ENCODE assay signal across 1 cellular context in genomic region chr19:6372594-6373095, GRCh38.
TF ChIP-seq lines count a peak whose summit lies in the region.

A gene with protein sequence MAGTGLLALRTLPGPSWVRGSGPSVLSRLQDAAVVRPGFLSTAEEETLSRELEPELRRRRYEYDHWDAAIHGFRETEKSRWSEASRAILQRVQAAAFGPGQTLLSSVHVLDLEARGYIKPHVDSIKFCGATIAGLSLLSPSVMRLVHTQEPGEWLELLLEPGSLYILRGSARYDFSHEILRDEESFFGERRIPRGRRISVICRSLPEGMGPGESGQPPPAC (plus strand): TSS chr19:6372794. CDS start chr19:6372821, 27 bp downstream.

TF ChIP-seq in HepG2, 621 proteins besides CTCF, POLR2A, EP300 and RAD21 (continued from another document and continues in another):
- no peak for TF ChIP-seq ZFYVE20 (CRISPR knock-in tag; IDR thresholded peaks at IDR 0.05; ENCODE audit: borderline replicate concordance, low read depth)
- TF ChIP-seq PREB (CRISPR knock-in tag; IDR thresholded peaks at IDR 0.05): no peak
- no peak for TF ChIP-seq SMARCC2 (IDR thresholded peaks at IDR 0.05)
- TF ChIP-seq ZNF296 (CRISPR knock-in tag; conservative IDR thresholded peaks at IDR 0.05): no peak
- no peak for TF ChIP-seq ZNF317 (CRISPR knock-in tag; IDR thresholded peaks at IDR 0.05)
- TF ChIP-seq ZNF891 (CRISPR knock-in tag; IDR thresholded peaks at IDR 0.05): no peak
- no peak for TF ChIP-seq MATR3 (CRISPR knock-in tag; IDR thresholded peaks at IDR 0.05)
- no peak for TF ChIP-seq ZNF263 (CRISPR knock-in tag; IDR thresholded peaks at IDR 0.05)
- no peak for TF ChIP-seq ZNF577 (CRISPR knock-in tag; IDR thresholded peaks at IDR 0.05; ENCODE audit: borderline replicate concordance, low read depth)
- 0 out of 2 replicates have a peak, but pooled peaks have one; percentile 64 for TF ChIP-seq ARID2 (CRISPR knock-in tag; IDR thresholded peaks at IDR 0.05; ENCODE audit: borderline replicate concordance)
- no peak for TF ChIP-seq SATB2 (CRISPR knock-in tag; IDR thresholded peaks at IDR 0.05)
- TF ChIP-seq BORCS8-MEF2B (CRISPR knock-in tag; IDR thresholded peaks at IDR 0.05): peak; percentile 94
- no peak for TF ChIP-seq PCBP1 (IDR thresholded peaks at IDR 0.05; ENCODE audit: borderline replicate concordance, low read depth, low read length)
- TF ChIP-seq, protein P1, sequence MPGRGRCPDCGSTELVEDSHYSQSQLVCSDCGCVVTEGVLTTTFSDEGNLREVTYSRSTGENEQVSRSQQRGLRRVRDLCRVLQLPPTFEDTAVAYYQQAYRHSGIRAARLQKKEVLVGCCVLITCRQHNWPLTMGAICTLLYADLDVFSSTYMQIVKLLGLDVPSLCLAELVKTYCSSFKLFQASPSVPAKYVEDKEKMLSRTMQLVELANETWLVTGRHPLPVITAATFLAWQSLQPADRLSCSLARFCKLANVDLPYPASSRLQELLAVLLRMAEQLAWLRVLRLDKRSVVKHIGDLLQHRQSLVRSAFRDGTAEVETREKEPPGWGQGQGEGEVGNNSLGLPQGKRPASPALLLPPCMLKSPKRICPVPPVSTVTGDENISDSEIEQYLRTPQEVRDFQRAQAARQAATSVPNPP (CRISPR knock-in tag; IDR thresholded peaks at IDR 0.05): 0 out of 2 replicates have a peak, but pooled peaks have one; percentile 48
- TF ChIP-seq SMARCE1 (IDR thresholded peaks at IDR 0.05; ENCODE audit: borderline replicate concordance): no peak
- TF ChIP-seq TFDP2 (CRISPR knock-in tag; IDR thresholded peaks at IDR 0.05): no peak
- TF ChIP-seq ZNF7 (CRISPR knock-in tag; IDR thresholded peaks at IDR 0.05): no peak
- TF ChIP-seq ZNF770 (CRISPR knock-in tag; IDR thresholded peaks at IDR 0.05): no peak
- TF ChIP-seq HOXA3 (CRISPR knock-in tag; IDR thresholded peaks at IDR 0.05): no peak
- TF ChIP-seq MAZ (IDR thresholded peaks at IDR 0.05; ENCODE audit: borderline replicate concordance, low read depth, low read length): no peak
- 0 out of 2 replicates have a peak, but pooled peaks have one; percentile 65 for TF ChIP-seq MAZ (CRISPR knock-in tag; IDR thresholded peaks at IDR 0.05; ENCODE audit: low read depth)
- TF ChIP-seq NCOA2 (CRISPR knock-in tag; IDR thresholded peaks at IDR 0.05): 0 out of 2 replicates have a peak, but pooled peaks have one; percentile 2
- no peak for TF ChIP-seq NFIB (CRISPR knock-in tag; IDR thresholded peaks at IDR 0.05; ENCODE audit: borderline replicate concordance)
- TF ChIP-seq SNAPC5 (CRISPR knock-in tag; IDR thresholded peaks at IDR 0.05; ENCODE audit: borderline replicate concordance): no peak
- peak; percentile 32; the same call in 1 of the 2 replicates for TF ChIP-seq ZNF839 (CRISPR knock-in tag; IDR thresholded peaks at IDR 0.05; ENCODE audit: borderline replicate concordance)
- 0 out of 2 replicates have a peak, but pooled peaks have one; percentile 51 for TF ChIP-seq HNRNPL (IDR thresholded peaks at IDR 0.05; ENCODE audit: low read depth, low read length)
- TF ChIP-seq ZBTB39 (CRISPR knock-in tag; IDR thresholded peaks at IDR 0.05): no peak
- no peak for TF ChIP-seq GLI4 (CRISPR knock-in tag; IDR thresholded peaks at IDR 0.05; ENCODE audit: borderline replicate concordance)
- TF ChIP-seq ISX (CRISPR knock-in tag; conservative IDR thresholded peaks at IDR 0.05): no peak
- no peak for TF ChIP-seq NFIC (IDR thresholded peaks at IDR 0.05; ENCODE audit: low read length)
- no peak for TF ChIP-seq USF2 (IDR thresholded peaks at IDR 0.05; ENCODE audit: low read depth, low read length)
- no peak for TF ChIP-seq USF2 (CRISPR knock-in tag; IDR thresholded peaks at IDR 0.05; ENCODE audit: borderline replicate concordance)
- no peak for TF ChIP-seq KLF6 (CRISPR knock-in tag; IDR thresholded peaks at IDR 0.05)
- TF ChIP-seq NCOA5 (CRISPR knock-in tag; IDR thresholded peaks at IDR 0.05): no peak
- TF ChIP-seq ZNF879 (CRISPR knock-in tag; IDR thresholded peaks at IDR 0.05): no peak
- TF ChIP-seq THYN1 (CRISPR knock-in tag; IDR thresholded peaks at IDR 0.05; ENCODE audit: borderline replicate concordance, low read depth): 0 out of 2 replicates have a peak, but pooled peaks have one; percentile 56
- no peak for TF ChIP-seq GPBP1L1 (CRISPR knock-in tag; IDR thresholded peaks at IDR 0.05)
- TF ChIP-seq SALL1 (CRISPR knock-in tag; IDR thresholded peaks at IDR 0.05): peak; percentile 50; the same call in 1 of the 2 replicates
- TF ChIP-seq TFAP4 (IDR thresholded peaks at IDR 0.05; ENCODE audit: borderline replicate concordance, low read depth): no peak
- TF ChIP-seq ETV5 (CRISPR knock-in tag; IDR thresholded peaks at IDR 0.05; ENCODE audit: borderline replicate concordance): no peak
- TF ChIP-seq PITX1 (CRISPR knock-in tag; IDR thresholded peaks at IDR 0.05): no peak; the same call in none of the 2 replicates
- no peak for TF ChIP-seq ONECUT2 (CRISPR knock-in tag; IDR thresholded peaks at IDR 0.05)
- no peak for TF ChIP-seq TBX3 (IDR thresholded peaks at IDR 0.05; ENCODE audit: borderline replicate concordance)
- TF ChIP-seq ZNF564 (CRISPR knock-in tag; IDR thresholded peaks at IDR 0.05): peak; percentile 38; the same call in 1 of the 2 replicates
- TF ChIP-seq SAP130 (CRISPR knock-in tag; IDR thresholded peaks at IDR 0.05; ENCODE audit: low read depth): peak; percentile 59
- no peak for TF ChIP-seq ZNF652 (CRISPR knock-in tag; IDR thresholded peaks at IDR 0.05; ENCODE audit: borderline replicate concordance, low read depth)
- TF ChIP-seq FOXJ3 (CRISPR knock-in tag; IDR thresholded peaks at IDR 0.05; ENCODE audit: borderline replicate concordance): no peak
- TF ChIP-seq HOXA7 (CRISPR knock-in tag; IDR thresholded peaks at IDR 0.05): no peak
- TF ChIP-seq ZNF703 (CRISPR knock-in tag; IDR thresholded peaks at IDR 0.05; ENCODE audit: borderline replicate concordance): no peak
- TF ChIP-seq SMYD3 (CRISPR knock-in tag; IDR thresholded peaks at IDR 0.05): peak; percentile 70; the same call in 1 of the 2 replicates
